In the genomic region with DNA sequence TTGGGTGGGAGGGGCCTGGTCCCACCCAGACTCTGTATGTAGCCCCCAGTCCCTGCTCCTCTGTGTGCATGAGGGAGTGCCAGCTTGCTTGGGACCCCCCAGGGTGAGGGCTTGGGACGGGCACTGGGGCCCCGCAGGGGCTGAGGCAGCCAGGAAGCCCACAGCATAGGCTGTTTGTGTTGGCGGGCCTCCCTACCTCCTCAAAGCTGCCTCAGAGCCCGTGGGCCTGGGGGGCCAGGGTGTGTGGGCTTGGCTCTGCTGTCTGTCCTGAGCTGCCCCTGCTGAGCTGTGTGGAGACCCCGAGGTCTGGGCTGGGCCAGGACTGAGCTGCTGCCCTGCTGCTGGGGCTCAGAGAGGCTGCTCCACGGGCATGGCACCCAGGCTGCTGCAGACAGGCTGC, we compare ENCODE assay signal across 1 cellular context.
TF ChIP-seq lines count a peak whose summit lies in the region.

No MANE protein-coding gene starts in this region.

TF ChIP-seq in H1, 55 proteins besides CTCF, POLR2A, EP300 and RAD21:
- TF ChIP-seq SUZ12 (IDR thresholded peaks at IDR 0.05; ENCODE audit: low read length), result no peak
- no peak for TF ChIP-seq CTBP2 (IDR thresholded peaks at IDR 0.05; ENCODE audit: borderline replicate concordance, insufficient read depth, insufficient read length, low read length)
- TF ChIP-seq GABPA (IDR thresholded peaks at IDR 0.05; ENCODE audit: borderline replicate concordance, insufficient read depth, low read length), result no peak
